Comparison of ENCODE assay signal across 1 cellular context in the genomic region with DNA sequence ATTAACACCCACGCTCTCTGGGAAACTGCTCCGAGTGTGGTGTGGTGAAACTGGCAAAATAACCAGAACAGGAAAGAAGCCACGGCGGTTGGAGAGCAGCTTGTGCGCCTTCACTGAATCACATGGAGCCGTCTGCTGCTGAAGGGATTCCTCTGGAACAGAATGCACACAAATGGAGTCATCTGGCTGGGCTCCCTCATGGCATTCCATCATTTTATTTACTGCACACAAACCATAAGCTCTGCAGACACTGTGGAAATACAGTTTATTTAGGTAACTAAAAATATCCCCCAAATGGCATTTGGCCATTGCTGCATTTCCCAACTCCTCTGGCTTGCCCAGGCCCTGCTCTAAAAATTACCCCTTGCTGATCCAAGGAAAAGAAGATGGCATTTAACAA.
TF ChIP-seq lines count a peak whose summit lies in the region.

No MANE protein-coding gene starts in this region.

TF ChIP-seq in WTC11, 78 proteins besides CTCF, POLR2A, EP300 and RAD21 (continued from another document):
- TF ChIP-seq, protein P1, sequence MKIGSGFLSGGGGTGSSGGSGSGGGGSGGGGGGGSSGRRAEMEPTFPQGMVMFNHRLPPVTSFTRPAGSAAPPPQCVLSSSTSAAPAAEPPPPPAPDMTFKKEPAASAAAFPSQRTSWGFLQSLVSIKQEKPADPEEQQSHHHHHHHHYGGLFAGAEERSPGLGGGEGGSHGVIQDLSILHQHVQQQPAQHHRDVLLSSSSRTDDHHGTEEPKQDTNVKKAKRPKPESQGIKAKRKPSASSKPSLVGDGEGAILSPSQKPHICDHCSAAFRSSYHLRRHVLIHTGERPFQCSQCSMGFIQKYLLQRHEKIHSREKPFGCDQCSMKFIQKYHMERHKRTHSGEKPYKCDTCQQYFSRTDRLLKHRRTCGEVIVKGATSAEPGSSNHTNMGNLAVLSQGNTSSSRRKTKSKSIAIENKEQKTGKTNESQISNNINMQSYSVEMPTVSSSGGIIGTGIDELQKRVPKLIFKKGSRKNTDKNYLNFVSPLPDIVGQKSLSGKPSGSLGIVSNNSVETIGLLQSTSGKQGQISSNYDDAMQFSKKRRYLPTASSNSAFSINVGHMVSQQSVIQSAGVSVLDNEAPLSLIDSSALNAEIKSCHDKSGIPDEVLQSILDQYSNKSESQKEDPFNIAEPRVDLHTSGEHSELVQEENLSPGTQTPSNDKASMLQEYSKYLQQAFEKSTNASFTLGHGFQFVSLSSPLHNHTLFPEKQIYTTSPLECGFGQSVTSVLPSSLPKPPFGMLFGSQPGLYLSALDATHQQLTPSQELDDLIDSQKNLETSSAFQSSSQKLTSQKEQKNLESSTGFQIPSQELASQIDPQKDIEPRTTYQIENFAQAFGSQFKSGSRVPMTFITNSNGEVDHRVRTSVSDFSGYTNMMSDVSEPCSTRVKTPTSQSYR (CRISPR knock-in tag; IDR thresholded peaks at IDR 0.05) = no peak
- TF ChIP-seq JAZF1 (CRISPR knock-in tag; IDR thresholded peaks at IDR 0.05) (no peak), ZBTB21 (CRISPR knock-in tag; IDR thresholded peaks at IDR 0.05; ENCODE audit: borderline replicate concordance) (no peak), TEAD1 (CRISPR knock-in tag; IDR thresholded peaks at IDR 0.05) (no peak), ZNF121 (CRISPR knock-in tag; IDR thresholded peaks at IDR 0.05) (no peak), TEAD4 (CRISPR knock-in tag; IDR thresholded peaks at IDR 0.05) (no peak), ZNF232 (CRISPR knock-in tag; IDR thresholded peaks at IDR 0.05) (no peak), CREM (CRISPR knock-in tag; IDR thresholded peaks at IDR 0.05) (no peak), GTF2I (CRISPR knock-in tag; conservative IDR thresholded peaks at IDR 0.05) (no peak)
TF ChIP-seq in WTC11: peak in this region for 0.
